ENCODE assay signal across 7 cellular contexts in genomic region chr9:95508968-95509850, GRCh38. TPM values are rescaled to one million over a fixed set of nuclear protein-coding genes. Genes with fewer than 3 reads are reported as not detected.
A peak's percentile ranks its signal among the peaks of the same experiment; 100 is the strongest.
DNase-seq lines count a peak whose midpoint lies in the region; ATAC-seq and TF ChIP-seq lines count a peak whose summit lies in the region.

No MANE protein-coding gene starts in this region.

- peak overlapping the region; percentile 82 for H3K27ac Mint-ChIP-seq in central memory CD8-positive, alpha-beta T cell (ENCODE audit: low read depth)

- H3K4me1 Mint-ChIP-seq in central memory CD8-positive, alpha-beta T cell = peaks cover 53% of the 10 kb centered on the region

- ATAC-seq in GM18502 (IDR thresholded peaks at IDR 0.05; ENCODE audit: poor library complexity, unreplicated experiment) (peak; percentile 42), HG02973 (IDR thresholded peaks at IDR 0.05; ENCODE audit: unreplicated experiment) (peak; percentile 34)
- ATAC-seq in central memory CD8-positive, alpha-beta T cell (replicated peaks; ENCODE audit: extremely low read depth, poor library complexity, severe bottlenecking) = peak; percentile 40

- H3K9me3 Mint-ChIP-seq in central memory CD8-positive, alpha-beta T cell = no peaks in the 10 kb centered on the region

- TF ChIP-seq CTCF in WI38 (IDR thresholded peaks at IDR 0.05; ENCODE audit: low read depth, low read length) = no peak

- H3K36me3 ChIP-seq in skeletal muscle satellite cell (ENCODE audit: insufficient read depth, low read length) = no peaks in the 10 kb centered on the region

- no peaks in the 10 kb centered on the region for H3K27me3 ChIP-seq in skeletal muscle satellite cell (ENCODE audit: control insufficient read depth, insufficient read depth, low read length)

- peak overlapping the region; percentile 83 for H3K4me2 ChIP-seq in skeletal muscle satellite cell (ENCODE audit: low read length)

- peak; percentile 76 for DNase-seq in NCI-H2107 treated with DMSO at 0.1 percent for 48 hours (lab: John Stamatoyannopoulos, UW; ENCODE audit: unreplicated experiment)
- peak in 1 of 2 donors; percentile 49 for DNase-seq in central memory CD8-positive, alpha-beta T cell (ENCODE audit: low spot score in 2 of 2)
- DNase-seq in inferior parietal cortex (ENCODE audit: extremely low spot score) = peak; percentile 91

- peak overlapping the region; percentile 72 for H3K4me3 ChIP-seq in WI38 (ENCODE audit: low read depth, low read length)
- peak overlapping the region; percentile 91 for H3K4me3 ChIP-seq in skeletal muscle satellite cell (ENCODE audit: low read length)

- H3K36me3 Mint-ChIP-seq in central memory CD8-positive, alpha-beta T cell (ENCODE audit: insufficient read depth) = peaks cover 24% of the 10 kb centered on the region

- H3K9me3 ChIP-seq in skeletal muscle satellite cell (replicated peaks; ENCODE audit: low read length) = no peaks in the 10 kb centered on the region

- H3K27me3 Mint-ChIP-seq in central memory CD8-positive, alpha-beta T cell = no peaks in the 10 kb centered on the region

- H3K4me3 Mint-ChIP-seq in central memory CD8-positive, alpha-beta T cell = peak overlapping the region; percentile 89

- peaks cover 25% of the 10 kb centered on the region for H3K4me1 ChIP-seq in skeletal muscle satellite cell (ENCODE audit: control insufficient read depth, insufficient read depth, low read length)

- H3K9ac ChIP-seq in skeletal muscle satellite cell (ENCODE audit: low read depth, low read length) = peak overlapping the region; percentile 85

RNA-seq across cellular contexts. Expression of gene PTCH1, which starts 7.6 kb away (rescaled TPM):
- total RNA-seq in skeletal muscle satellite cell (2012; rRNA removed) = 3.5 and 3.9 TPM in 2 replicates
